16 cellular contexts compared by ENCODE assay signal in the genomic region with DNA sequence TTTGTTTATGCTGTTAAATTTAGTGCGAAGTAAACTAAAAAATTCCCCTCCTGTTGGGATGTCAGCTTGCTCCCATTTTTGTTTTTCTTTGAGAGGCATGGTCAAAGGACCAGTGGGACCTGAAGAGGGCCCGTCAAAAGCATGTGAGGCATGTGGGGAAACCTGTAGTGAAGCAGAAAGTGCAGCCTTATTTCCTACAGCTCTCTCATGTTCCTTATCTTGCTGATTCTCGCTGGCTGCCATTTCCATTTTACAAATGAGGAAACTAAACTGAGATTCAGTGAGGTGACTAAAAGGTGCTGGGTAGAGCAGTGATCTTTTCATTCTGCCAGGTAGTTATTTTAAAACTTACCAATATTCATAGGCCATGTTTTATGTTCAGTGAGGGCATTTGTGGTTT. TPM values are rescaled to one million over a fixed set of nuclear protein-coding genes. Genes with fewer than 3 reads are reported as not detected.
DNase-seq lines count a peak whose midpoint lies in the region; ATAC-seq and TF ChIP-seq lines count a peak whose summit lies in the region.
"Had no signal": no experiment of that assay in that cellular context is flagged by ENCODE, and none has a peak within 500 bp of the region (broad histone marks: within the 10 kb centered on the region; RNA-seq: fewer than 3 reads in every experiment).

No MANE protein-coding gene starts in this region.

- H3K4me2 ChIP-seq in SK-N-SH (peak overlapping the region; percentile 29; the same call in 1 of the 2 replicates), fibroblast of lung (ENCODE audit: extremely low read depth, insufficient read depth, low read length) (peak overlapping the region; percentile 21)
- H3K4me2 ChIP-seq: PC-9 had no signal

- H3K79me2 ChIP-seq in SK-N-SH (ENCODE audit: insufficient read depth) (peaks cover 89% of the 10 kb centered on the region), fibroblast of lung (ENCODE audit: control insufficient read depth, insufficient read depth, low read length) (peaks cover 44% of the 10 kb centered on the region)

- H3K27ac ChIP-seq in SK-N-SH (ENCODE audit: low read depth in 2 of 2, low read length in 1 of 2) = peak overlapping the region in 1 of 2 experiments; percentile 44; a peak in 2 of 4 replicates
- H3K27ac ChIP-seq in fibroblast of lung (ENCODE audit: insufficient read depth, low read length) = no peak overlapping the region
- peak overlapping the region; percentile 78 for H3K27ac ChIP-seq in psoas muscle
- peak overlapping the region; percentile 76 for H3K27ac ChIP-seq in upper lobe of right lung
- H3K27ac ChIP-seq: 22Rv1, neutrophil, PC-9 had no signal

- H3K9me3 ChIP-seq in SK-N-SH (no peaks in the 10 kb centered on the region), fibroblast of lung (ENCODE audit: control insufficient read depth, insufficient read depth, low read depth, low read length) (no peaks in the 10 kb centered on the region), psoas muscle (no peaks in the 10 kb centered on the region), upper lobe of right lung (no peaks in the 10 kb centered on the region)
- H3K9me3 ChIP-seq: neutrophil had no signal

- H2AFZ ChIP-seq in SK-N-SH (ENCODE audit: low read depth) (no peak overlapping the region), fibroblast of lung (ENCODE audit: low read length) (no peak overlapping the region)
- H2AFZ ChIP-seq: PC-9 had no signal

- H3K27me3 ChIP-seq in SK-N-SH (ENCODE audit: insufficient read depth) (no peaks in the 10 kb centered on the region), fibroblast of lung (ENCODE audit: control insufficient read depth, insufficient read depth, low read length) (no peaks in the 10 kb centered on the region), psoas muscle (ENCODE audit: insufficient read depth in 3 of 3, low read length in 2 of 3) (no peaks in the 10 kb centered on the region), upper lobe of right lung (no peaks in the 10 kb centered on the region)

- no peaks in the 10 kb centered on the region for H3K9me2 ChIP-seq in SK-N-SH

- H3K4me3 ChIP-seq in SK-N-SH (ENCODE audit: low read depth in 2 of 2, low read length in 1 of 2) = no peak overlapping the region
- no peak overlapping the region for H3K4me3 ChIP-seq in fibroblast of lung (replicated peaks in 1 of 4; ENCODE audit: control extremely low read depth in 1 of 4, insufficient read depth in 1 of 4, low read depth in 3 of 4, low read length in 4 of 4)
- H3K4me3 ChIP-seq in psoas muscle = no peak overlapping the region
- H3K4me3 ChIP-seq in upper lobe of right lung = no peak overlapping the region
- H3K4me3 ChIP-seq: PC-9 had no signal

- ATAC-seq in SK-N-SH treated with all-trans-retinoic acid at 6 μM for 48 hours = no peak
- no peak for ATAC-seq in psoas muscle
- ATAC-seq in upper lobe of right lung = peak; percentile 17
- ATAC-seq: activated CD4-positive, CD25-positive, alpha-beta regulatory T cell treated with anti-CD3 and anti-CD28 coated beads, Interleukin-2, amount 50 U/mL, for 24 hours had no signal

- CTCF ChIA-PET in SK-N-SH (lab: Yijun Ruan, JAX) = interaction anchor here (0.8 to 1.5 kb wide), 3 partner anchors 10 to 79 kb away, joined by 3 read pairs; no protein-coding TSS in a partner anchor

- H4K20me1 ChIP-seq in SK-N-SH (ENCODE audit: insufficient read depth) (peaks cover 71% of the 10 kb centered on the region), fibroblast of lung (ENCODE audit: control insufficient read depth, extremely low read depth, insufficient read depth, low read length) (peaks cover 7% of the 10 kb centered on the region)

- TF ChIP-seq EP300 in SK-N-SH (IDR thresholded peaks at IDR 0.05; ENCODE audit: borderline replicate concordance in 1 of 2, low read depth in 1 of 2, low read length in 1 of 2) = no peak

- WGBS in SK-N-SH (ENCODE audit: low lambda C conversion rate) = 89% methylated on average over 3 of the region's 3 CpGs
- WGBS in psoas muscle, 3 donors = 44 to 59% (median 51%) methylated on average over 3 of the region's 3 CpGs

- peaks cover 21 to 28% of the 10 kb centered on the region in 2 experiments; a peak in 3 of 4 replicates for H3K4me1 ChIP-seq in SK-N-SH (ENCODE audit: control insufficient read depth in 1 of 2, insufficient read depth in 2 of 2, low read depth in 1 of 2, low read length in 1 of 2)
- H3K4me1 ChIP-seq in fibroblast of lung (ENCODE audit: control insufficient read depth, extremely low read depth, insufficient read depth, low read length) = peaks cover 21% of the 10 kb centered on the region
- H3K4me1 ChIP-seq in psoas muscle = peaks cover 67% of the 10 kb centered on the region
- peaks cover 54% of the 10 kb centered on the region for H3K4me1 ChIP-seq in upper lobe of right lung

- intact Hi-C loops in psoas muscle (cut with DNase I) = no loop called here
- intact Hi-C loops in upper lobe of right lung (cut with DNase I) = no loop called here

- peaks cover 15% of the 10 kb centered on the region for H3F3A ChIP-seq in SK-N-SH (replicated peaks; ENCODE audit: insufficient read depth)

- TF ChIP-seq CTCF in SK-N-SH (IDR thresholded peaks at IDR 0.05) (no peak), fibroblast of lung (conservative IDR thresholded peaks at IDR 0.05 in 1 of 2, IDR thresholded peaks at IDR 0.05 in 1 of 2; ENCODE audit: low read depth in 1 of 2, low read length in 2 of 2) (no peak), psoas muscle (IDR thresholded peaks at IDR 0.05) (no peak), upper lobe of right lung (IDR thresholded peaks at IDR 0.05) (no peak)

- DNase-seq in SK-N-SH = no peak
- no peak for DNase-seq in fibroblast of lung (ENCODE audit: low read depth in 2 of 2)
- no peak for DNase-seq in psoas muscle
- no peak for DNase-seq in upper lobe of right lung
- DNase-seq in superior temporal gyrus (ENCODE audit: extremely low spot score) = no peak
- no peak for DNase-seq in HCEC 1CT
- no peak for DNase-seq in kidney tubule cell (ENCODE audit: low spot score)
- DNase-seq: activated CD8-positive, alpha-beta memory T cell treated with anti-CD3 and anti-CD28 coated beads, Interleukin-2, amount 50 U/mL, for 4 hours; CD4-positive, alpha-beta T cell; cerebellar nuclear complex; NCI-H510A; PC-9 had no signal

- no peak for TF ChIP-seq RAD21 in SK-N-SH (IDR thresholded peaks at IDR 0.05; ENCODE audit: low read length)

- POLR2A ChIA-PET in SK-N-SH (lab: Yijun Ruan, JAX) = no interaction called here

- H3K9ac ChIP-seq in SK-N-SH (no peak overlapping the region), fibroblast of lung (ENCODE audit: insufficient read depth, low read length) (no peak overlapping the region)

- H3K36me3 ChIP-seq in SK-N-SH (replicated peaks in 1 of 2; ENCODE audit: control insufficient read depth in 1 of 2, insufficient read depth in 2 of 2, low read length in 1 of 2) = peaks cover 0 to 4% of the 10 kb centered on the region in 2 experiments
- no peaks in the 10 kb centered on the region for H3K36me3 ChIP-seq in fibroblast of lung (ENCODE audit: control insufficient read depth, insufficient read depth, low read length)
- no peaks in the 10 kb centered on the region for H3K36me3 ChIP-seq in psoas muscle (ENCODE audit: insufficient read depth in 1 of 2, low read depth in 1 of 2)
- H3K36me3 ChIP-seq in upper lobe of right lung = no peaks in the 10 kb centered on the region
- H3K36me3 ChIP-seq: neutrophil had no signal

TF ChIP-seq in SK-N-SH, 30 proteins besides CTCF, POLR2A, EP300 and RAD21 (continues in another document):
- TF ChIP-seq GABPA (IDR thresholded peaks at IDR 0.05; ENCODE audit: low read depth) (no peak), CHD2 (IDR thresholded peaks at IDR 0.05; ENCODE audit: low read length, partially characterized antibody) (no peak), GATA2 (CRISPR knock-in tag; IDR thresholded peaks at IDR 0.05) (no peak), MXI1 (IDR thresholded peaks at IDR 0.05; ENCODE audit: low read depth, low read length) (no peak), NFIC (IDR thresholded peaks at IDR 0.05; ENCODE audit: borderline replicate concordance) (no peak), MAX (IDR thresholded peaks at IDR 0.05; ENCODE audit: low read depth) (no peak), TCF12 (IDR thresholded peaks at IDR 0.05) (no peak)

TF ChIP-seq in SK-N-SH treated with all-trans-retinoic acid at 6 μM for 48 hours, 23 proteins besides CTCF, POLR2A, EP300 and RAD21 (continues in another document):
- no peak for TF ChIP-seq BACH2 (CRISPR knock-in tag; IDR thresholded peaks at IDR 0.05; ENCODE audit: borderline replicate concordance)
- no peak for TF ChIP-seq GLIS3 (CRISPR knock-in tag; IDR thresholded peaks at IDR 0.05)
- TF ChIP-seq TSHZ2 (CRISPR knock-in tag; IDR thresholded peaks at IDR 0.05) = no peak

RNA-seq across cellular contexts. Expression of gene EPN2, which starts 27.1 kb away (rescaled TPM):
- 34.5 and 38.9 TPM in 2 replicates for polyA plus RNA-seq in SK-N-SH (2012; rRNA removed)
- polyA plus RNA-seq in SK-N-SH (2012; cell fraction: cytosol; rRNA removed) = 22.2 and 27.3 TPM in 2 replicates
- 53.5 and 63.0 TPM in 2 replicates for polyA plus RNA-seq in SK-N-SH (2012; cell fraction: nucleus; rRNA removed)
- 20.3 and 36.0 TPM in 2 replicates for total RNA-seq in fibroblast of lung
- polyA plus RNA-seq in fibroblast of lung = 23.8 and 27.0 TPM in 2 replicates
- polyA plus RNA-seq in fibroblast of lung (2012) = 23.4 and 28.0 TPM in 2 replicates
- 26.4 and 37.9 TPM in 2 replicates for polyA minus RNA-seq in fibroblast of lung (ENCODE audit: low replicate concordance)
- total RNA-seq in psoas muscle = 10 to 100 TPM; 23.6 to 36.0 (median 26.9) TPM
- 10 to 100 TPM; 11.6 to 27.2 (median 12.2) TPM for polyA plus RNA-seq in psoas muscle
- total RNA-seq in upper lobe of right lung = 54.5 TPM
